Comparison of ENCODE assay signal across 20 cellular contexts in genomic region chr7:155531686-155532085, GRCh38. TPM values are rescaled to one million over a fixed set of nuclear protein-coding genes. Genes with fewer than 3 reads are reported as not detected.
A peak's percentile ranks its signal among the peaks of the same experiment; 100 is the strongest.
DNase-seq lines count a peak whose midpoint lies in the region; ATAC-seq and TF ChIP-seq lines count a peak whose summit lies in the region.
"Had no signal": no experiment of that assay in that cellular context is flagged by ENCODE, and none has a peak within 500 bp of the region (broad histone marks: within the 10 kb centered on the region; RNA-seq: fewer than 3 reads in every experiment).

No MANE protein-coding gene starts in this region.

- H3K4me1 Mint-ChIP-seq in endodermal cell (peaks cover 8% of the 10 kb centered on the region), nephron (peaks cover 20% of the 10 kb centered on the region)

- intact Hi-C loops in cardiac septum (cut with DNase I), result no loop called here
- intact Hi-C loops in left cardiac atrium (cut with DNase I), result no loop called here

- H3K27me3 ChIP-seq in endodermal cell (ENCODE audit: control insufficient read depth, insufficient read depth, low read length, poor library complexity, severe bottlenecking), result peaks cover 95% of the 10 kb centered on the region

- H3K27me3 Mint-ChIP-seq in endodermal cell (ENCODE audit: insufficient read depth) (peaks cover 99% of the 10 kb centered on the region), nephron (ENCODE audit: low read depth) (peaks cover 99% of the 10 kb centered on the region)

- 16 to 26% methylated on average over 9 of the region's 9 CpGs for WGBS in endodermal cell (ENCODE audit: insufficient coverage in 1 of 2, insufficient read length in 1 of 2), 2 experiments

- H3K36me3 Mint-ChIP-seq in endodermal cell (ENCODE audit: low read depth) (no peaks in the 10 kb centered on the region), nephron (ENCODE audit: low read depth) (no peaks in the 10 kb centered on the region)
- H3K36me3 Mint-ChIP-seq: IgD-negative memory B cell; naive thymus-derived CD8-positive, alpha-beta T cell had no signal

- no peaks in the 10 kb centered on the region for H3K36me3 ChIP-seq in endodermal cell (ENCODE audit: control insufficient read depth, insufficient read depth, low read length)

- H3K9ac ChIP-seq in endodermal cell (ENCODE audit: extremely low read depth, low read length, poor library complexity, severe bottlenecking), result no peak overlapping the region

- H3K4me3 ChIP-seq in endodermal cell (ENCODE audit: low read length), result no peak overlapping the region

- DNase-seq in cardiac septum (ENCODE audit: low spot score), result peak; percentile 46
- DNase-seq in left cardiac atrium, result no peak
- DNase-seq in endodermal cell, result peak; percentile 40
- no peak for DNase-seq in GM19240 (ENCODE audit: insufficient read length, low spot score)
- DNase-seq in stimulated activated naive CD4-positive, alpha-beta T cell (lab: John Stamatoyannopoulos, UW), result no peak
- DNase-seq in SIG-M5 (lab: John Stamatoyannopoulos, UW), result no peak
- DNase-seq: activated B cell treated with CpG ODN at 0.5 μM for 24 hours; activated CD8-positive, alpha-beta T cell treated with anti-CD3 and anti-CD28 coated beads, Interleukin-2, amount 10 ng/mL, durations not matched to agents 7 days and 5 days; activated T-cell treated with anti-CD3 and anti-CD28 coated beads, Interleukin-2, amount 50 U/mL, for 72 hours; naive thymus-derived CD8-positive, alpha-beta T cell; SHP77 treated with DMSO at 0.1 percent for 48 hours; stimulated activated naive CD8-positive, alpha-beta T cell treated with anti-CD3 and anti-CD28 coated beads, Interleukin-15, Interleukin-2, amounts not matched to agents 100 U/mL and 50 U/mL, for 24 hours had no signal

- TF ChIP-seq CTCF in endodermal cell (conservative IDR thresholded peaks at IDR 0.05) (no peak), nephron (IDR thresholded peaks at IDR 0.05; ENCODE audit: unreplicated experiment in 3 of 3) (no peak)

- peaks cover 6% of the 10 kb centered on the region for H3K9me3 Mint-ChIP-seq in endodermal cell
- peaks cover 3% of the 10 kb centered on the region for H3K9me3 Mint-ChIP-seq in nephron
- H3K9me3 Mint-ChIP-seq: activated B cell treated with CpG ODN at 0.5 μM for 24 hours; activated T-cell treated with anti-CD3 and anti-CD28 coated beads, Interleukin-2, amount 50 U/mL, for 72 hours; IgD-negative memory B cell had no signal

- no peak for ATAC-seq in left cardiac atrium
- ATAC-seq in GM21367 (IDR thresholded peaks at IDR 0.05; ENCODE audit: unreplicated experiment), result no peak
- ATAC-seq: activated CD8-positive, alpha-beta T cell treated with anti-CD3 and anti-CD28 coated beads, Interleukin-2, amount 10 ng/mL, durations not matched to agents 7 days and 5 days; activated T-cell treated with anti-CD3 and anti-CD28 coated beads, Interleukin-2, amount 50 U/mL, for 72 hours; naive thymus-derived CD8-positive, alpha-beta T cell; stimulated activated naive CD8-positive, alpha-beta T cell treated with anti-CD3 and anti-CD28 coated beads, Interleukin-15, Interleukin-2, amounts not matched to agents 100 U/mL and 50 U/mL, for 24 hours had no signal

- peaks cover 5% of the 10 kb centered on the region for H3K4me1 ChIP-seq in endodermal cell (ENCODE audit: control insufficient read depth, insufficient read depth, low read length)

- no peaks in the 10 kb centered on the region for H3K9me3 ChIP-seq in endodermal cell (ENCODE audit: control insufficient read depth, low read length)

- H3K27ac Mint-ChIP-seq in endodermal cell (no peak overlapping the region), nephron (no peak overlapping the region)
- H3K27ac Mint-ChIP-seq: activated B cell treated with CpG ODN at 0.5 μM for 24 hours; activated CD8-positive, alpha-beta T cell treated with anti-CD3 and anti-CD28 coated beads, Interleukin-2, amount 10 ng/mL, durations not matched to agents 7 days and 5 days; activated T-cell treated with anti-CD3 and anti-CD28 coated beads, Interleukin-2, amount 50 U/mL, for 72 hours; IgD-negative memory B cell had no signal

- no peak overlapping the region for H3K4me3 Mint-ChIP-seq in endodermal cell
- peak overlapping the region; percentile 4 to 36 (median 14) for H3K4me3 Mint-ChIP-seq in nephron
- H3K4me3 Mint-ChIP-seq: activated B cell treated with CpG ODN at 0.5 μM for 24 hours; activated CD8-positive, alpha-beta T cell treated with anti-CD3 and anti-CD28 coated beads, Interleukin-2, amount 10 ng/mL, durations not matched to agents 7 days and 5 days; activated T-cell treated with anti-CD3 and anti-CD28 coated beads, Interleukin-2, amount 50 U/mL, for 72 hours had no signal

- H3K27ac ChIP-seq in endodermal cell (ENCODE audit: low read depth, low read length), result no peak overlapping the region

RNA-seq across cellular contexts. Expression of gene CNPY1, which starts 14.7 kb away (rescaled TPM):
- total RNA-seq in cardiac septum, result not detected
- not detected for total RNA-seq in left cardiac atrium
- under 1 TPM in 1 of 2 donors, not detected in 1; 0.33 TPM for total RNA-seq in endodermal cell
- polyA plus RNA-seq in endodermal cell (2013, experiment 1 of 2), result 18.5 TPM
- 22.2 TPM for polyA plus RNA-seq in endodermal cell (2013, experiment 2 of 2)
- total RNA-seq: activated B cell treated with CpG ODN at 0.5 μM for 24 hours; activated CD8-positive, alpha-beta T cell treated with anti-CD3 and anti-CD28 coated beads, Interleukin-2, amount 10 ng/mL, durations not matched to agents 7 days and 5 days; activated T-cell treated with anti-CD3 and anti-CD28 coated beads, Interleukin-2, amount 50 U/mL, for 72 hours; dermis microvascular lymphatic vessel endothelial cell; naive thymus-derived CD8-positive, alpha-beta T cell; T-helper 1 cell treated with Interleukin-12 subunit alpha and Interleukin-12 subunit beta and Interleukin-4 antibody, amounts not matched to agents 30 ng/mL and 1 ng/mL, for 36 hours; ureter had no signal
- polyA plus RNA-seq: AG04450; esophagus; IgD-negative memory B cell; naive thymus-derived CD8-positive, alpha-beta T cell had no signal

Comparison
In these comparisons a context has a peak if more than half of its experiments do, and no peak if none do; other contexts are left out.
1. DNase-seq: peak in cardiac septum (single experiment) and endodermal cell (single experiment); none in left cardiac atrium (single experiment), GM19240 (single experiment), stimulated activated naive CD4-positive, alpha-beta T cell (0 of 6) and SIG-M5 (single experiment).